16 cellular contexts compared by ENCODE assay signal in the genomic region with DNA sequence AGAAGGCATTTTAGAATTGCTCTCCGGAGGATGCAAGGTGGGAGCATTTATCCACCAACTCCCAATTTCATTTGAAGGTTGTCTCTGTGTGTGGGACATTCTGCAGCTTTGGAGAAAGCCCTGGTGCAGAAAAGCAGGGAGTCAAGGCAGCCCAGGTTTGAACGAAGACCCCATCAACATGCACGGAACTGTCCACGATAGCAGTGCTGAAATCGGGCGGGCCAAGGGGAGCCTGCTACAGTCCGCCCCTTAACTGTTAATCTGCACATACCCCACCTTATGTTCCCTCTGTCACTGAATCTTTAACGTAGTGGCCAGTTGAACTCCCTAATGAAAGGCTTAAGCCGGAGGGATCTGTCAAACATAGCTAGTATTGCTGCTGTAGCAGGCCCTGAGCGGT.
DNase-seq lines count a peak whose midpoint lies in the region; ATAC-seq and TF ChIP-seq lines count a peak whose summit lies in the region.
"Had no signal": no experiment of that assay in that cellular context is flagged by ENCODE, and none has a peak within 500 bp of the region (broad histone marks: within the 10 kb centered on the region; RNA-seq: fewer than 3 reads in every experiment).

No MANE protein-coding gene starts in this region.

- no peak for TF ChIP-seq CTCF in HEK293 (tag by site-specific recombination; IDR thresholded peaks at IDR 0.05)
- TF ChIP-seq CTCF in liver (IDR thresholded peaks at IDR 0.05; ENCODE audit: low read depth, low read length, missing input control) = no peak

- H3K27me3 ChIP-seq in SJCRH30 = no peaks in the 10 kb centered on the region
- H3K27me3 ChIP-seq in liver (ENCODE audit: control insufficient read depth in 4 of 4, insufficient read depth in 4 of 4, low read length in 3 of 4) = peaks cover 0 to 5% (median 3%) of the 10 kb centered on the region in 4 donors

- ATAC-seq in GM18868 (IDR thresholded peaks at IDR 0.05; ENCODE audit: unreplicated experiment) = no peak
- ATAC-seq in HG03354 (IDR thresholded peaks at IDR 0.05; ENCODE audit: poor library complexity, severe bottlenecking, unreplicated experiment) = no peak
- ATAC-seq: T-cell had no signal

- WGBS in liver = 45% methylated on average over 10 of the region's 10 CpGs

- H3K9me3 ChIP-seq in HEK293 (ENCODE audit: control insufficient read depth, insufficient read depth, low read depth, low read length) = no peaks in the 10 kb centered on the region
- H3K9me3 ChIP-seq in SJCRH30 (replicated peaks) = no peaks in the 10 kb centered on the region; the same call in none of the 2 replicates
- H3K9me3 ChIP-seq in liver (ENCODE audit: control insufficient read depth in 4 of 4, low read length in 3 of 4) = peaks cover 0 to 18% (median 15%) of the 10 kb centered on the region in 4 donors

- H3K4me1 ChIP-seq in HEK293 (ENCODE audit: control insufficient read depth, insufficient read depth, low read length) (no peaks in the 10 kb centered on the region), SJCRH30 (no peaks in the 10 kb centered on the region), liver (ENCODE audit: control insufficient read depth in 4 of 4, insufficient read depth in 4 of 4, low read length in 3 of 4) (no peaks in the 10 kb centered on the region)

- H3K36me3 ChIP-seq in HEK293 (ENCODE audit: control insufficient read depth in 2 of 2, insufficient read depth in 1 of 2, low read length in 2 of 2) (no peaks in the 10 kb centered on the region), SJCRH30 (no peaks in the 10 kb centered on the region), liver (ENCODE audit: control insufficient read depth in 4 of 4, insufficient read depth in 3 of 4, low read depth in 1 of 4, low read length in 3 of 4) (peaks cover 0 to 3% (median 0%) of the 10 kb centered on the region in 4 donors)

- DNase-seq in ELF-1 (ENCODE audit: low read depth, low spot score) (peak; percentile 45), SJCRH30 (peak; percentile 34 to 56), NCI-H748 treated with DMSO at 0.1 percent for 48 hours (lab: John Stamatoyannopoulos, UW) (no peak)
- DNase-seq: CD4-positive, alpha-beta T cell; DMS79 treated with DMSO at 0.1 percent for 48 hours; GDM1; NCI-H1417 treated with DMSO at 0.1 percent for 48 hours; NCI-H2029; NCI-H2171 treated with DMSO at 0.1 percent for 48 hours; NCI-H446 treated with DMSO at 0.1 percent for 48 hours; PC-9; T-cell had no signal

- H3K27ac ChIP-seq in HEK293 (ENCODE audit: extremely low read depth, low read depth, low read length) (no peak overlapping the region), SJCRH30 (no peak overlapping the region), liver (ENCODE audit: low read depth in 1 of 2, low read length in 2 of 2) (no peak overlapping the region)
- H3K27ac ChIP-seq: PC-9 had no signal

- no peak for TF ChIP-seq RAD21 in liver (IDR thresholded peaks at IDR 0.05)

- H3K9ac ChIP-seq in liver (ENCODE audit: low read depth in 1 of 2, low read length in 2 of 2) = no peak overlapping the region

- CTCF ChIA-PET in HEK293 (lab: Yijun Ruan, JAX) = no interaction called here

- H3K4me3 ChIP-seq in HEK293 (ENCODE audit: low read depth, low read length) = no peak overlapping the region
- no peak overlapping the region for H3K4me3 ChIP-seq in SJCRH30
- H3K4me3 ChIP-seq in liver (ENCODE audit: low read depth in 1 of 3, low read length in 3 of 3) = no peak overlapping the region
- H3K4me3 ChIP-seq: PC-9 had no signal

- POLR2A ChIA-PET in HEK293 (lab: Yijun Ruan, JAX) = no interaction called here

TF ChIP-seq in HEK293, 187 proteins besides CTCF, POLR2A, EP300 and RAD21:
- no peak for TF ChIP-seq ZSCAN16 (tag by site-specific recombination; IDR thresholded peaks at IDR 0.05)
- TF ChIP-seq, protein P1, sequence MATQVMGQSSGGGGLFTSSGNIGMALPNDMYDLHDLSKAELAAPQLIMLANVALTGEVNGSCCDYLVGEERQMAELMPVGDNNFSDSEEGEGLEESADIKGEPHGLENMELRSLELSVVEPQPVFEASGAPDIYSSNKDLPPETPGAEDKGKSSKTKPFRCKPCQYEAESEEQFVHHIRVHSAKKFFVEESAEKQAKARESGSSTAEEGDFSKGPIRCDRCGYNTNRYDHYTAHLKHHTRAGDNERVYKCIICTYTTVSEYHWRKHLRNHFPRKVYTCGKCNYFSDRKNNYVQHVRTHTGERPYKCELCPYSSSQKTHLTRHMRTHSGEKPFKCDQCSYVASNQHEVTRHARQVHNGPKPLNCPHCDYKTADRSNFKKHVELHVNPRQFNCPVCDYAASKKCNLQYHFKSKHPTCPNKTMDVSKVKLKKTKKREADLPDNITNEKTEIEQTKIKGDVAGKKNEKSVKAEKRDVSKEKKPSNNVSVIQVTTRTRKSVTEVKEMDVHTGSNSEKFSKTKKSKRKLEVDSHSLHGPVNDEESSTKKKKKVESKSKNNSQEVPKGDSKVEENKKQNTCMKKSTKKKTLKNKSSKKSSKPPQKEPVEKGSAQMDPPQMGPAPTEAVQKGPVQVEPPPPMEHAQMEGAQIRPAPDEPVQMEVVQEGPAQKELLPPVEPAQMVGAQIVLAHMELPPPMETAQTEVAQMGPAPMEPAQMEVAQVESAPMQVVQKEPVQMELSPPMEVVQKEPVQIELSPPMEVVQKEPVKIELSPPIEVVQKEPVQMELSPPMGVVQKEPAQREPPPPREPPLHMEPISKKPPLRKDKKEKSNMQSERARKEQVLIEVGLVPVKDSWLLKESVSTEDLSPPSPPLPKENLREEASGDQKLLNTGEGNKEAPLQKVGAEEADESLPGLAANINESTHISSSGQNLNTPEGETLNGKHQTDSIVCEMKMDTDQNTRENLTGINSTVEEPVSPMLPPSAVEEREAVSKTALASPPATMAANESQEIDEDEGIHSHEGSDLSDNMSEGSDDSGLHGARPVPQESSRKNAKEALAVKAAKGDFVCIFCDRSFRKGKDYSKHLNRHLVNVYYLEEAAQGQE (tag by site-specific recombination; IDR thresholded peaks at IDR 0.05) = peak; percentile 92

TF ChIP-seq in liver, 16 proteins besides CTCF, POLR2A, EP300 and RAD21:
- TF ChIP-seq, protein P1 (IDR thresholded peaks at IDR 0.05) = peak; percentile 90
- TF ChIP-seq HNF4A (conservative IDR thresholded peaks at IDR 0.05) = no peak
- no peak for TF ChIP-seq RXRA (IDR thresholded peaks at IDR 0.05)
- TF ChIP-seq JUND (IDR thresholded peaks at IDR 0.05) = no peak
- TF ChIP-seq FOXA1 (IDR thresholded peaks at IDR 0.05) = no peak
- no peak for TF ChIP-seq EGR1 (IDR thresholded peaks at IDR 0.05; ENCODE audit: low read depth in 2 of 2)
